Comparison of ENCODE assay signal across 9 cellular contexts in the genomic region with DNA sequence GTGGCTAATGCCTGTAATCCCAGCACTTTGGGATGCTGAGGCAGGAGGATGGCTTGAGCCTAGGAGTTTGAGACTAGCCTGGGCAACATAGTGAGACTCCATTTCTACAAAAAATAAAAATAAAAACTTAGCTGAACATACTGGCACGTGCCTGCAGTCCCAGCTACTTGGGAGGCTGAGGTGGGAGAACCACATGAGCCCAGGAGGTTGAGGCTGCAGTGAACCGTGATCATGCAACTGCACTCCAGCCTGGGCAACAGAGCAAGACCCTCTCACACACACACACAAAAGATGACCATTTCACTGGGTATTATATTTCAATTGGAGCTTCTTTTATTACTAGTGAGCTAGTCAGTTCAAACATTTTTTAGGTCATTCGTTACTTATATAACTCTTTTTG.
"Had no signal": no experiment of that assay in that cellular context is flagged by ENCODE, and none has a peak within 500 bp of the region (broad histone marks: within the 10 kb centered on the region; RNA-seq: fewer than 3 reads in every experiment).

No MANE protein-coding gene starts in this region.

- H3K9me3 ChIP-seq: HAP-1 had no signal

- ATAC-seq: GM23338, HCT116 had no signal

- DNase-seq: GM23248, GOT3, H7, H9, HCEC 1CT, HFFc6 had no signal

- H3K27ac ChIP-seq: GM23248 had no signal

- H3K4me3 ChIP-seq: GM23248, GM23338, HAP-1 had no signal

- H3K9me3 Mint-ChIP-seq: GM23338, H9 had no signal

- H3K4me1 Mint-ChIP-seq: H9 had no signal

- H3K36me3 ChIP-seq: HAP-1 had no signal

- H3K4me1 ChIP-seq: HAP-1 had no signal

- H3K27ac Mint-ChIP-seq: GM23338, H9, HFFc6 had no signal

- H3K4me3 Mint-ChIP-seq: GM23338, H9, HFFc6 had no signal
